ENCODE assay signal across 2 cellular contexts in the genomic region with DNA sequence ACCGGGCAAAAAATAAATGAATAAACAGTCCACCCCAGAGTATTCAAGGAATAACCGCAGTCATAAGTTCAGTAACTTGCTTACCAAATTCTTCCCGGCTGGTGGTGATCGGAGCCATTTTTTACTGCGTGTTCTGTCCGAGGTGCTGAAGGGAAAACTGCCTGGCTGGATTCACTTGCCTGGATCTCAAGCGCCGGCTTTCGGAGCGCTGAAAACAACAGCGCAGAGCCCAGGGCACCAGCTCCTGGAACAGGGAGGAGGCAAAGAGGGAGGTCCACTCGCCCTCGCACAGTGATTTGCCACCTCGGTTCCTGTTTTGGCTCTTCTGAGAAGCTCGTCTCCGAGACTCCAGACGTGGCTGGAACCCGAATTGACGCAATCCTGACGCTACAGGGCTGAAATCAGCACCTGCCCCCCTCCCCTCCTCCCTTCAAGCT.
TF ChIP-seq lines count a peak whose summit lies in the region.

A gene with protein sequence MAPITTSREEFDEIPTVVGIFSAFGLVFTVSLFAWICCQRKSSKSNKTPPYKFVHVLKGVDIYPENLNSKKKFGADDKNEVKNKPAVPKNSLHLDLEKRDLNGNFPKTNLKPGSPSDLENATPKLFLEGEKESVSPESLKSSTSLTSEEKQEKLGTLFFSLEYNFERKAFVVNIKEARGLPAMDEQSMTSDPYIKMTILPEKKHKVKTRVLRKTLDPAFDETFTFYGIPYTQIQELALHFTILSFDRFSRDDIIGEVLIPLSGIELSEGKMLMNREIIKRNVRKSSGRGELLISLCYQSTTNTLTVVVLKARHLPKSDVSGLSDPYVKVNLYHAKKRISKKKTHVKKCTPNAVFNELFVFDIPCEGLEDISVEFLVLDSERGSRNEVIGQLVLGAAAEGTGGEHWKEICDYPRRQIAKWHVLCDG (minus strand): TSS at position 327 of the 437 bp plus-strand sequence. CDS start 209 bp downstream, at position 118.

TF ChIP-seq in GM23338, 12 proteins besides CTCF, POLR2A, EP300 and RAD21 (continued from another document):
- TF ChIP-seq, protein P1, sequence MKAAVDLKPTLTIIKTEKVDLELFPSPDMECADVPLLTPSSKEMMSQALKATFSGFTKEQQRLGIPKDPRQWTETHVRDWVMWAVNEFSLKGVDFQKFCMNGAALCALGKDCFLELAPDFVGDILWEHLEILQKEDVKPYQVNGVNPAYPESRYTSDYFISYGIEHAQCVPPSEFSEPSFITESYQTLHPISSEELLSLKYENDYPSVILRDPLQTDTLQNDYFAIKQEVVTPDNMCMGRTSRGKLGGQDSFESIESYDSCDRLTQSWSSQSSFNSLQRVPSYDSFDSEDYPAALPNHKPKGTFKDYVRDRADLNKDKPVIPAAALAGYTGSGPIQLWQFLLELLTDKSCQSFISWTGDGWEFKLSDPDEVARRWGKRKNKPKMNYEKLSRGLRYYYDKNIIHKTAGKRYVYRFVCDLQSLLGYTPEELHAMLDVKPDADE (IDR thresholded peaks at IDR 0.05) = no peak
- TF ChIP-seq NANOG (IDR thresholded peaks at IDR 0.05; ENCODE audit: borderline replicate concordance) (no peak), POLR2AphosphoS5 (IDR thresholded peaks at IDR 0.05; ENCODE audit: low read depth) (no peak), JUNB (IDR thresholded peaks at IDR 0.05; ENCODE audit: unreplicated experiment) (no peak)

TF ChIP-seq in H1, 55 proteins besides CTCF, POLR2A, EP300 and RAD21 (continued from another document):
- TF ChIP-seq SIN3A (conservative IDR thresholded peaks at IDR 0.05 in 1 of 2, IDR thresholded peaks at IDR 0.05 in 1 of 2; ENCODE audit: low read depth in 1 of 2, low read length in 2 of 2) = peak; percentile 88 to 90; a peak in 3 of 4 replicates
- no peak for TF ChIP-seq POU5F1 (IDR thresholded peaks at IDR 0.05; ENCODE audit: low read depth, low read length)
- no peak for TF ChIP-seq SP2 (IDR thresholded peaks at IDR 0.05; ENCODE audit: low read length)
- 0 out of 2 replicates have a peak, but pooled peaks have one; percentile 24 for TF ChIP-seq TAF1 (IDR thresholded peaks at IDR 0.05; ENCODE audit: low read depth, low read length)
- TF ChIP-seq CEBPB (IDR thresholded peaks at IDR 0.05; ENCODE audit: low read depth, low read length) = peak; percentile 70
- TF ChIP-seq BCL11A (IDR thresholded peaks at IDR 0.05; ENCODE audit: low read depth in 2 of 2, low read length in 2 of 2) = no peak
- no peak for TF ChIP-seq HDAC6 (IDR thresholded peaks at IDR 0.05; ENCODE audit: low read depth, low read length)
